ENCODE assay signal across 29 cellular contexts in the genomic region with DNA sequence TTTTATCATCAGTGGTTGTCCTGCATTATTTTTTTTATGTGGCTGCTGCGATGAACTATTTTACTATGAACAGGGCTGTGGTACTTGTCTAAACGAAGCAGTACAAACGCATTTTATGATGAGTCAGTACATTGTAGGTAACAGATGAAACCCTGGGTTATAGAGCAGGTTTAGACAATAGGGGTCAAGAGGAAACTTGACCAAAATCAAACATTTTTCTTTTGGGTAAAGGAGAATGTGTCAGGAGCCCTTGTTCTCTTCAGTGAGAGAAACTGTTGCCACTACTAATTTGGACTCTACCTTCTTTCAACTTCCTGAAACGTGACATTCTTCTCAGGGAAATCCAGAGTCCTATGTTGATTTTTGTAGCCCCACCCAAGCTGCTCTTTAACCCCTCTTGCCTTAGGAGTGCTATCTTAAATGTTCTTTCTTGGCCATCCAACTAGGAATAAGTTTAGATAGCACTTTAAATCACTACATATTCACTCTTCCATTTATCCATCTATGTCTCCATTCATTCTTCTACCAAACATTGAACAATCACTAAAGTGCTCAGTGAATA.
"Had no signal": no experiment of that assay in that cellular context is flagged by ENCODE, and none has a peak within 500 bp of the region (broad histone marks: within the 10 kb centered on the region; RNA-seq: fewer than 3 reads in every experiment).

No MANE protein-coding gene starts in this region.

- H3K27ac ChIP-seq: breast epithelium, neutrophil, spleen, thoracic aorta, uterus, WERI-Rb-1 had no signal

- H3K4me3 ChIP-seq: breast epithelium, spleen, thoracic aorta, uterus had no signal

- DNase-seq: activated CD4-positive, alpha-beta T cell treated with anti-CD3 and anti-CD28 coated beads for 48 hours; activated CD4-positive, alpha-beta T cell treated with anti-CD3 and anti-CD28 coated beads, Interleukin-2, amount 50 U/mL, for 48 hours; activated CD8-positive, alpha-beta memory T cell treated with anti-CD3 and anti-CD28 coated beads, Interleukin-2, amount 50 U/mL, for 4 hours; activated gamma-delta T cell treated with Interleukin-2 at 50 U/mL for 16 hours; activated naive CD4-positive, alpha-beta T cell treated with anti-CD3 and anti-CD28 coated beads, Interleukin-2, amount 50 U/mL, for 16 hours; activated T-cell treated with anti-CD3 and anti-CD28 coated beads, Interleukin-2, amount 50 U/mL, for 24 hours; amniotic stem cell; effector CD8-positive, alpha-beta T cell; erythroblast; head of caudate nucleus; hippocampal formation; kidney; naive B cell; nephron progenitor cell; retina; spleen; stimulated activated CD4-positive, alpha-beta T cell treated with anti-CD3 and anti-CD28 coated beads, Interleukin-2, amount 100 ng/mL, for 48 hours; stimulated activated naive CD8-positive, alpha-beta T cell treated with anti-CD3 and anti-CD28 coated beads, Interleukin-15, Interleukin-2, amounts not matched to agents 100 U/mL and 50 U/mL, for 24 hours; SW 1271; T-helper 9 cell; uterus; WERI-Rb-1 had no signal

- H3K36me3 ChIP-seq: breast epithelium, neutrophil, spleen, thoracic aorta, uterus, WERI-Rb-1 had no signal

- H3K9me3 ChIP-seq: neutrophil, thoracic aorta, uterus had no signal

- FAIRE-seq: endometrium, kidney, TTC549 had no signal

- H3K27me3 ChIP-seq: breast epithelium, neutrophil, spleen, uterus had no signal

- ATAC-seq: activated CD4-positive, CD25-positive, alpha-beta regulatory T cell treated with anti-CD3 and anti-CD28 coated beads, Interleukin-2, amount 50 U/mL, for 24 hours; activated T-helper 17 cell treated with anti-CD3 and anti-CD28 coated beads, Interleukin-2, amount 50 U/mL, for 72 hours; stimulated activated naive CD8-positive, alpha-beta T cell treated with anti-CD3 and anti-CD28 coated beads, Interleukin-15, Interleukin-2, amounts not matched to agents 100 U/mL and 50 U/mL, for 24 hours had no signal

- H3K4me1 ChIP-seq: breast epithelium, spleen, uterus had no signal
